Comparison of ENCODE assay signal across 8 cellular contexts in the genomic region with DNA sequence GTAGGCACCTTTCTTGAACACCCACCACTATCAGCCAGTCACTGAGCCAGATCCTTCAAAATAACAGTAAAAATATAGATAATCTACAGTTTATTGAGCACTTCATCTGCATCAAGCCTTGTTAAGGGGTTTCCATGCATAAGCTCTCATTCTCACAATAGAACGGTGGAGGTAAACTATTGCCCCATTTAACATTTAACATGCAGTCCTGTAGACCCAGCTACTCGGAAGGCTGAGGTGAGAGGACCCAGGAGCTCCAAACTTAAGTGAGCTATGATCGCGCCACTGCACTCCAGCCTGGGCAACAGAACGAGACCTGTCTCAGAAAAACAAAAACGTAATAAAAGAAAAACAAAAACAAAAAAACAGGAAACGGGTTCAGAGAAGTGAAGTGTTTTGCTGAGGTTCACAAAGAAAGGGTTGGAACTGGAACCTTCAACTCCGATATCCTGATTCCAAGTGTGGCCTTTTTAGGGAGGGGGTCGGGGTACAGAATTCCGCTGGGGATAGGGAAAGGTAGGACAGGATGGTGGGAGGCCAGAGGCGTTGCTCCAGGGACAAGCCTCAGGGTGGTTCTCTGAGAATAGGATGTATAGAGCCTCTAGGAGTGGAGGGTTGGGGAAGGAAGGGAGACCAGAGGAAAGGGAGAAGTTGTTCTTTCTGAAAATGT. TPM values are rescaled to one million over a fixed set of nuclear protein-coding genes. Genes with fewer than 3 reads are reported as not detected.
DNase-seq lines count a peak whose midpoint lies in the region; ATAC-seq and TF ChIP-seq lines count a peak whose summit lies in the region.

No MANE protein-coding gene starts in this region.

- peak in 2 of 3 donors; percentile 0 for ATAC-seq in natural killer cell
- no peak for ATAC-seq in activated CD4-positive, CD25-positive, alpha-beta regulatory T cell treated with anti-CD3 and anti-CD28 coated beads, Interleukin-2, amount 50 U/mL, for 24 hours

- H3K4me3 ChIP-seq in BJ (ENCODE audit: low read depth, low read length) (peak overlapping the region; percentile 22), MG63 (peak overlapping the region; percentile 20), choroid plexus epithelial cell (ENCODE audit: low read depth, low read length) (peak overlapping the region; percentile 27)

- H3K36me3 Mint-ChIP-seq in natural killer cell, result no peaks in the 10 kb centered on the region

- no peaks in the 10 kb centered on the region for H3K27me3 ChIP-seq in BJ (ENCODE audit: control insufficient read depth, insufficient read depth, low read length)
- no peaks in the 10 kb centered on the region for H3K27me3 ChIP-seq in MG63

- intact Hi-C loops in natural killer cell (cut with micrococcal nuclease), result loop anchor here (1.0 to 5.0 kb wide), 7 partner anchors 12 to 630 kb away; partner anchors contain the start of genes MED18, PHACTR4, RCC1 and RNU11

- POLR2A ChIA-PET in BJ (lab: Charles Lee), result interaction anchor here (0.5 kb wide), 1 partner anchor 269 kb away, joined by 17 read pairs; no protein-coding TSS in a partner anchor

- H3K9me3 ChIP-seq in MG63, result no peaks in the 10 kb centered on the region

- peaks cover 49 to 56% of the 10 kb centered on the region in 2 donors for H3K4me1 Mint-ChIP-seq in natural killer cell

- peak overlapping the region; percentile 96 to 98 for H3K27ac Mint-ChIP-seq in natural killer cell

- H3K9me3 Mint-ChIP-seq in natural killer cell, result no peaks in the 10 kb centered on the region

- CTCF ChIA-PET in BJ (lab: Yijun Ruan, JAX), result interaction anchor here (0.5 to 3.5 kb wide), 22 partner anchors 10 to 511 kb away, joined by 3 to 28 read pairs (median 6); partner anchors contain the start of genes PHACTR4 and SESN2

- peak overlapping the region; percentile 95 for H3K4me3 Mint-ChIP-seq in natural killer cell

- no peaks in the 10 kb centered on the region for H3K27me3 Mint-ChIP-seq in natural killer cell (ENCODE audit: low read depth in 2 of 2)

- DNase-seq in BJ (ENCODE audit: low read depth) (no peak), MG63 (no peak), choroid plexus epithelial cell (ENCODE audit: low read depth) (no peak), natural killer cell (no peak), SW480 (ENCODE audit: low spot score) (no peak), NCI-H2081 treated with DMSO at 0.1 percent for 48 hours (lab: John Stamatoyannopoulos, UW) (no peak)
- DNase-seq in stimulated activated naive CD4-positive, alpha-beta T cell treated with Interleukin-2 at 50 U/mL for 16 hours (lab: John Stamatoyannopoulos, UW), result no peak

- TF ChIP-seq CTCF in BJ (IDR thresholded peaks at IDR 0.05; ENCODE audit: insufficient read depth, low read depth, low read length) (no peak), choroid plexus epithelial cell (conservative IDR thresholded peaks at IDR 0.05; ENCODE audit: low read depth, low read length) (no peak), natural killer cell (IDR thresholded peaks at IDR 0.05) (no peak)

- H3K36me3 ChIP-seq in BJ (ENCODE audit: control insufficient read depth, insufficient read depth, low read length), result no peaks in the 10 kb centered on the region
- no peaks in the 10 kb centered on the region for H3K36me3 ChIP-seq in MG63

RNA-seq across cellular contexts. Expression of gene SESN2, which starts 11.6 kb away (rescaled TPM):
- 35.4 and 53.4 TPM in 2 replicates for polyA plus RNA-seq in BJ (2011; rRNA removed)
- 50.1 and 77.8 TPM in 2 replicates for polyA minus RNA-seq in BJ (2011; rRNA and poly(A)+ RNA removed)
- total RNA-seq in MG63 (2014; rRNA removed; shearing (Covaris generic); ENCODE audit: low replicate concordance), result 13.4 and 19.0 TPM in 2 replicates
- total RNA-seq in natural killer cell, result 10 to 100 TPM; 21.0 to 30.3 (median 27.1) TPM

RNA-seq across cellular contexts. Expression of gene ATP5IF1, which starts 11.8 kb away (rescaled TPM):
- polyA plus RNA-seq in BJ (2011; rRNA removed), result 168 and 211 TPM in 2 replicates
- 12.0 and 13.6 TPM in 2 replicates for polyA minus RNA-seq in BJ (2011; rRNA and poly(A)+ RNA removed)
- total RNA-seq in MG63 (2014; rRNA removed; shearing (Covaris generic); ENCODE audit: low replicate concordance), result 56.3 and 244 TPM in 2 replicates
- total RNA-seq in natural killer cell, result 100 to 1,000 TPM in 1 of 3 donors, 10 to 100 TPM in 2; 81.1 to 101 (median 91.1) TPM

RNA-seq across cellular contexts. Expression of gene DNAJC8, which starts 14.9 kb away (rescaled TPM):
- polyA plus RNA-seq in BJ (2011; rRNA removed), result 49.1 and 70.2 TPM in 2 replicates
- 14.0 and 17.1 TPM in 2 replicates for polyA minus RNA-seq in BJ (2011; rRNA and poly(A)+ RNA removed)
- total RNA-seq in MG63 (2014; rRNA removed; shearing (Covaris generic); ENCODE audit: low replicate concordance), result 115 and 155 TPM in 2 replicates
- total RNA-seq in natural killer cell, result 10 to 100 TPM; 85.3 to 85.9 (median 85.4) TPM

Comparison
In these comparisons a context has a peak if more than half of its experiments do, and no peak if none do; other contexts are left out.
1. ATAC-seq: peak in natural killer cell (2 of 3); none in activated CD4-positive, CD25-positive, alpha-beta regulatory T cell treated with anti-CD3 and anti-CD28 coated beads, Interleukin-2, amount 50 U/mL, for 24 hours (0 of 2).
2. Peak in every context shown above with its lines, with median percentiles within 50 percentile points of each other: H3K4me3 ChIP-seq.